ENCODE assay signal across 12 cellular contexts in the genomic region with DNA sequence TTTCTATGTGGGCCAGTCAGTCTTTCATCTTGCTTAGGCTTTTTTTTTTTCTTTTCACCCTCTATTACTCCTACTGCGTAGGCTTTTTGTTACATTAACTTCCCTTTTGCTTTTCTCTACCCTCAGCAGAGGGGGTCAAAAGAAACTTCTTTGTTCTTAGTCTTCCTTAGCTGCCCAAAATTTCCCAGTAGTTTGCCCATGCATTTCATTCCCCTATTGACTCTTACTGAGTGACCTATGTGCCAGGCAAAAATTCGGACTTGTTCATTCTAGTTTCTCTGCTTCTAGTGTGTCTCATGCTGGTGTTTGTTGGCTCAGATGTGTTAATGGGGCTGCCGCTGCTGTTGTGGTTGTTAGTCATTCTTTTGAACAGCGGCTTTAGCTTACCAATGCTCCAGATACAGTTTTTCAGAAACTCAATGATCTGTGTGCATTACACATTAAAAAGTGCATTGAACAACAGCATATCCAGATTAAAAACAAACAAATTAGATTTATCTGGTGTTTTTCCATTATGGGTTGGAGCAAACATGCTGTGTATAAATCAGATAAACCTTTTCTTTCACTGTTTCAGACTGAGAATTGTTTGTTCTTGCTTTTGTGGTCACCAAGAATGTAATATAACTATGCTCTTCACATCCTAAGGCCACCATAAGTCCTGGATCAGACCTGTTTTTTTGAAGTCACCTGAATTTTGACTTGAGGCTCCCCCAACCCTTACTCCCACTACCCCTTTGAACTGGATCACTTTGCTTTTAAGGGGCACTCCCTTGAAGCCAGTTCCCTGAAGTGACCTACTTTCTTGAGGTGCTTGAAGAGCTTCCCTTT. TPM values are rescaled to one million over a fixed set of nuclear protein-coding genes. Genes with fewer than 3 reads are reported as not detected.
DNase-seq lines count a peak whose midpoint lies in the region; ATAC-seq and TF ChIP-seq lines count a peak whose summit lies in the region.
"Had no signal": no experiment of that assay in that cellular context is flagged by ENCODE, and none has a peak within 500 bp of the region (broad histone marks: within the 10 kb centered on the region; RNA-seq: fewer than 3 reads in every experiment).

No MANE protein-coding gene starts in this region.

- H3K27ac ChIP-seq in hepatocyte (peak overlapping the region; percentile 61), substantia nigra (ENCODE audit: low read depth, low read length, poor library complexity, severe bottlenecking) (peak overlapping the region; percentile 86)
- H3K27ac ChIP-seq: HL-60 had no signal

- H3K4me3 ChIP-seq in hepatocyte: no peak overlapping the region
- H3K4me3 ChIP-seq: gastroesophageal sphincter had no signal

- POLR2A ChIA-PET in T-cell (lab: Charles Lee): no interaction called here

- no peaks in the 10 kb centered on the region for H3K9me3 Mint-ChIP-seq in activated T-cell treated with anti-CD3 and anti-CD28 coated beads, Interleukin-2, amount 50 U/mL, for 24 hours
- no peaks in the 10 kb centered on the region for H3K9me3 Mint-ChIP-seq in T-cell

- no peaks in the 10 kb centered on the region for H3K36me3 Mint-ChIP-seq in activated T-cell treated with anti-CD3 and anti-CD28 coated beads, Interleukin-2, amount 50 U/mL, for 24 hours (ENCODE audit: low read depth)
- H3K36me3 Mint-ChIP-seq in T-cell: no peaks in the 10 kb centered on the region

- no peaks in the 10 kb centered on the region for H4K20me1 ChIP-seq in hepatocyte (ENCODE audit: insufficient read depth, poor library complexity, severe bottlenecking)

- peak overlapping the region; percentile 36 for H3K4me2 ChIP-seq in hepatocyte

- no peaks in the 10 kb centered on the region for H3K36me3 ChIP-seq in hepatocyte (replicated peaks; ENCODE audit: insufficient read depth, low read depth)
- H3K36me3 ChIP-seq: gastroesophageal sphincter had no signal

- ATAC-seq in T-cell (replicated peaks in 1 of 4) (peak in 3 of 4 experiments; percentile 13 to 73 (median 40)), GM19455 (IDR thresholded peaks at IDR 0.05; ENCODE audit: unreplicated experiment) (no peak)
- ATAC-seq: gastroesophageal sphincter had no signal

- no peaks in the 10 kb centered on the region for H3K9me3 ChIP-seq in hepatocyte (ENCODE audit: low read depth)
- H3K9me3 ChIP-seq: gastroesophageal sphincter had no signal

- DNase-seq in activated T-cell treated with anti-CD3 and anti-CD28 coated beads, Interleukin-2, amount 50 U/mL, for 24 hours: no peak
- DNase-seq in activated T-cell treated with anti-CD3 and anti-CD28 coated beads, Interleukin-2, amount 50 U/mL, for 1 hour: no peak
- DNase-seq in T-cell: no peak
- DNase-seq in hepatocyte (ENCODE audit: low spot score): no peak
- peak in 4 of 49 donors; percentile 17 to 41 (median 28) for DNase-seq in substantia nigra (lab: John Stamatoyannopoulos, UW)
- no peak for DNase-seq in NCI-H146 (lab: John Stamatoyannopoulos, UW)
- DNase-seq in T-helper 1 cell: no peak
- DNase-seq: activated CD8-positive, alpha-beta memory T cell treated with anti-CD3 and anti-CD28 coated beads, Interleukin-2, amount 50 U/mL, for 4 hours; stimulated activated naive CD4-positive, alpha-beta T cell treated with Interleukin-2 at 50 U/mL for 16 hours had no signal

- H3K27me3 ChIP-seq in hepatocyte: no peaks in the 10 kb centered on the region
- H3K27me3 ChIP-seq: gastroesophageal sphincter had no signal

- peak overlapping the region; percentile 28 for H3K27ac Mint-ChIP-seq in activated T-cell treated with anti-CD3 and anti-CD28 coated beads, Interleukin-2, amount 50 U/mL, for 24 hours
- peak overlapping the region; percentile 6 to 50 for H3K27ac Mint-ChIP-seq in T-cell

- no peaks in the 10 kb centered on the region for H3K9me2 ChIP-seq in hepatocyte (replicated peaks; ENCODE audit: insufficient read depth)

- CTCF ChIA-PET in T-cell (lab: Charles Lee): no interaction called here

- peaks cover 62% of the 10 kb centered on the region for H3K4me1 Mint-ChIP-seq in activated T-cell treated with anti-CD3 and anti-CD28 coated beads, Interleukin-2, amount 50 U/mL, for 24 hours (ENCODE audit: low read depth)
- peaks cover 62 to 72% (median 65%) of the 10 kb centered on the region in 3 donors for H3K4me1 Mint-ChIP-seq in T-cell

- no peak overlapping the region for H2AFZ ChIP-seq in hepatocyte

- 53% methylated on average over 4 of the region's 4 CpGs for WGBS in hepatocyte (ENCODE audit: low lambda C conversion rate, missing lambda C conversion rate)

- peaks cover 53% of the 10 kb centered on the region for H3K4me1 ChIP-seq in hepatocyte (ENCODE audit: insufficient read depth)

- no peaks in the 10 kb centered on the region for H3K27me3 Mint-ChIP-seq in activated T-cell treated with anti-CD3 and anti-CD28 coated beads, Interleukin-2, amount 50 U/mL, for 24 hours
- H3K27me3 Mint-ChIP-seq in T-cell: no peaks in the 10 kb centered on the region

- peaks cover 98% of the 10 kb centered on the region for H3K79me2 ChIP-seq in hepatocyte

- TF ChIP-seq CTCF in hepatocyte (IDR thresholded peaks at IDR 0.05; ENCODE audit: poor library complexity): no peak

- H3K4me3 Mint-ChIP-seq in activated T-cell treated with anti-CD3 and anti-CD28 coated beads, Interleukin-2, amount 50 U/mL, for 24 hours: no peak overlapping the region
- H3K4me3 Mint-ChIP-seq in T-cell: peak overlapping the region in 1 of 3 donors; percentile 4

RNA-seq across cellular contexts. Expression of gene PDE8A, which starts 43.1 kb away (rescaled TPM):
- total RNA-seq in T-cell (10 to 100 TPM; 21.5 to 33.7 (median 25.1) TPM), hepatocyte (25.6 and 26.0 TPM in 2 replicates)
- polyA plus RNA-seq in hepatocyte: 15.3 and 24.0 TPM in 2 replicates
